1 cellular context compared by ENCODE assay signal in genomic region chr2:169827272-169828140, GRCh38.
A peak's percentile ranks its signal among the peaks of the same experiment; 100 is the strongest.
TF ChIP-seq lines count a peak whose summit lies in the region.

UBR3 (plus strand) TSS chr2:169827454; CDS start chr2:169827508, 54 bp downstream.

TF ChIP-seq in HepG2, 621 proteins besides CTCF, POLR2A, EP300 and RAD21 (continued from another document):
- TF ChIP-seq MTA1 (CRISPR knock-in tag; IDR thresholded peaks at IDR 0.05; ENCODE audit: borderline replicate concordance) (no peak), CERS6 (CRISPR knock-in tag; IDR thresholded peaks at IDR 0.05) (no peak), ZNF18 (CRISPR knock-in tag; IDR thresholded peaks at IDR 0.05; ENCODE audit: insufficient replicate concordance) (no peak), POLR2AphosphoS2 (IDR thresholded peaks at IDR 0.05; ENCODE audit: low read depth, low read length) (no peak), PLSCR1 (CRISPR knock-in tag; IDR thresholded peaks at IDR 0.05; ENCODE audit: borderline replicate concordance) (peak; percentile 81; the same call in 1 of the 2 replicates), SAFB2 (CRISPR knock-in tag; IDR thresholded peaks at IDR 0.05; ENCODE audit: borderline replicate concordance, low read depth) (peak; percentile 68; the same call in 1 of the 2 replicates), ZNF326 (CRISPR knock-in tag; IDR thresholded peaks at IDR 0.05; ENCODE audit: borderline replicate concordance) (no peak), ZNF569 (CRISPR knock-in tag; IDR thresholded peaks at IDR 0.05; ENCODE audit: borderline replicate concordance) (no peak), ARID5B (CRISPR knock-in tag; IDR thresholded peaks at IDR 0.05) (no peak; the same call in none of the 2 replicates), ELF3 (CRISPR knock-in tag; IDR thresholded peaks at IDR 0.05) (0 out of 2 replicates have a peak, but pooled peaks have one; percentile 8), FOXK2 (IDR thresholded peaks at IDR 0.05) (no peak), ZNF180 (CRISPR knock-in tag; IDR thresholded peaks at IDR 0.05; ENCODE audit: borderline replicate concordance, low read depth) (no peak), ZNF225 (CRISPR knock-in tag; IDR thresholded peaks at IDR 0.05) (peak; percentile 92), GMEB1 (CRISPR knock-in tag; IDR thresholded peaks at IDR 0.05; ENCODE audit: borderline replicate concordance) (peak; percentile 38; the same call in 1 of the 2 replicates), EEA1 (CRISPR knock-in tag; IDR thresholded peaks at IDR 0.05; ENCODE audit: borderline replicate concordance) (no peak), ZNF572 (CRISPR knock-in tag; IDR thresholded peaks at IDR 0.05) (0 out of 2 replicates have a peak, but pooled peaks have one; percentile 17), ARNTL (CRISPR knock-in tag; IDR thresholded peaks at IDR 0.05) (no peak), ZBTB37 (CRISPR knock-in tag; IDR thresholded peaks at IDR 0.05) (no peak), SOX6 (IDR thresholded peaks at IDR 0.05) (no peak), SOX6 (CRISPR knock-in tag; IDR thresholded peaks at IDR 0.05) (no peak), NPAS2 (CRISPR knock-in tag; IDR thresholded peaks at IDR 0.05; ENCODE audit: borderline replicate concordance) (no peak), ZNF709 (CRISPR knock-in tag; IDR thresholded peaks at IDR 0.05) (0 out of 2 replicates have a peak, but pooled peaks have one; percentile 66), IKZF1 (IDR thresholded peaks at IDR 0.05) (no peak), ZNF773 (CRISPR knock-in tag; IDR thresholded peaks at IDR 0.05; ENCODE audit: borderline replicate concordance) (0 out of 2 replicates have a peak, but pooled peaks have one; percentile 8), ATM (IDR thresholded peaks at IDR 0.05; ENCODE audit: borderline replicate concordance) (no peak), ZKSCAN5 (CRISPR knock-in tag; IDR thresholded peaks at IDR 0.05) (no peak), SIX1 (CRISPR knock-in tag; IDR thresholded peaks at IDR 0.05; ENCODE audit: borderline replicate concordance) (no peak), ELK4 (CRISPR knock-in tag; IDR thresholded peaks at IDR 0.05; ENCODE audit: borderline replicate concordance) (no peak)
